21 cellular contexts compared by ENCODE assay signal in genomic region chr17:66753126-66753920, GRCh38.
A peak's percentile ranks its signal among the peaks of the same experiment; 100 is the strongest.
DNase-seq lines count a peak whose midpoint lies in the region; ATAC-seq and TF ChIP-seq lines count a peak whose summit lies in the region.
"Had no signal": no experiment of that assay in that cellular context is flagged by ENCODE, and none has a peak within 500 bp of the region (broad histone marks: within the 10 kb centered on the region; RNA-seq: fewer than 3 reads in every experiment).

No MANE protein-coding gene starts in this region.

- peak overlapping the region; percentile 28 for H3K27ac Mint-ChIP-seq in activated naive CD8-positive, alpha-beta T cell
- no peak overlapping the region for H3K27ac Mint-ChIP-seq in activated naive CD8-positive, alpha-beta T cell treated with anti-CD3 and anti-CD28 coated beads, Interleukin-2, amount 50 U/mL, for 24 hours
- no peak overlapping the region for H3K27ac Mint-ChIP-seq in HFFc6
- H3K27ac Mint-ChIP-seq: GM23338 had no signal

- H3K27me3 ChIP-seq in mesendoderm (ENCODE audit: insufficient read depth, low read length, poor library complexity) = no peaks in the 10 kb centered on the region
- H3K27me3 ChIP-seq: MG63 had no signal

- TF ChIP-seq CTCF in HFFc6 (IDR thresholded peaks at IDR 0.05) (no peak), GM10248 (IDR thresholded peaks at IDR 0.05; ENCODE audit: control extremely low read depth, extremely low read depth, low read depth, missing control alignments) (no peak)

- no peak overlapping the region for H4K8ac ChIP-seq in mesendoderm (ENCODE audit: low read depth, low read length)

- no peak overlapping the region for H4K5ac ChIP-seq in mesendoderm (ENCODE audit: low read length)

- no peaks in the 10 kb centered on the region for H3K79me1 ChIP-seq in mesendoderm (ENCODE audit: low read length)

- peak overlapping the region; percentile 6 for H2BK5ac ChIP-seq in mesendoderm (ENCODE audit: low read length)

- no peak for ATAC-seq in activated naive CD8-positive, alpha-beta T cell treated with anti-CD3 and anti-CD28 coated beads, Interleukin-2, amount 50 U/mL, for 24 hours
- ATAC-seq: GM23338, PC-3 had no signal

- H3K18ac ChIP-seq in mesendoderm (ENCODE audit: low read length) = no peak overlapping the region

- H3K4ac ChIP-seq in mesendoderm (ENCODE audit: low read depth, low read length) = no peak overlapping the region

- no peak overlapping the region for H2AK5ac ChIP-seq in mesendoderm (ENCODE audit: low read length)

- peak overlapping the region; percentile 37 for H3K56ac ChIP-seq in mesendoderm (ENCODE audit: low read length)

- POLR2A ChIA-PET in GM10248 (lab: Yijun Ruan, JAX) = no interaction called here

- no peaks in the 10 kb centered on the region for H3K27me3 Mint-ChIP-seq in activated naive CD8-positive, alpha-beta T cell
- no peaks in the 10 kb centered on the region for H3K27me3 Mint-ChIP-seq in activated naive CD8-positive, alpha-beta T cell treated with anti-CD3 and anti-CD28 coated beads, Interleukin-2, amount 50 U/mL, for 24 hours
- peaks cover 3% of the 10 kb centered on the region; the same call in 1 of the 2 replicates for H3K27me3 Mint-ChIP-seq in HFFc6 (ENCODE audit: insufficient read depth)

- DNase-seq in activated naive CD8-positive, alpha-beta T cell treated with anti-CD3 and anti-CD28 coated beads, Interleukin-2, amount 50 U/mL, for 24 hours = no peak
- DNase-seq in NCI-H82 treated with DMSO at 0.1 percent for 48 hours (lab: John Stamatoyannopoulos, UW; ENCODE audit: unreplicated experiment) = peak; percentile 98
- DNase-seq in mesendoderm = peak; percentile 94
- no peak for DNase-seq in HFFc6
- DNase-seq in stimulated activated CD8-positive, alpha-beta memory T cell treated with anti-CD3 and anti-CD28 coated beads, Interleukin-4, amount 100 ng/mL, for 48 hours = no peak
- DNase-seq in GM10248 (ENCODE audit: extremely low spot score) = no peak
- no peak for DNase-seq in activated effector memory CD4-positive, alpha-beta T cell treated with anti-CD3 and anti-CD28 coated beads, Interleukin-2, amount 50 U/mL, for 16 hours
- DNase-seq: DMS53; KG1; MG63; NCI-H1694; NCI-H2081 treated with DMSO at 0.1 percent for 48 hours; NCI-H2171 treated with DMSO at 0.1 percent for 48 hours; NCI-H526 treated with DMSO at 0.1 percent for 48 hours; NK-92 treated with Interleukin-12 subunit alpha and Interleukin-12 subunit beta, amount 100 ng/mL, for 24 hours; PC-3; SK-N-SH; SW 1271 had no signal

- H3K36me3 Mint-ChIP-seq in activated naive CD8-positive, alpha-beta T cell = peaks cover 20% of the 10 kb centered on the region
- peaks cover 48% of the 10 kb centered on the region for H3K36me3 Mint-ChIP-seq in activated naive CD8-positive, alpha-beta T cell treated with anti-CD3 and anti-CD28 coated beads, Interleukin-2, amount 50 U/mL, for 24 hours (ENCODE audit: low read depth)
- peaks cover 37% of the 10 kb centered on the region for H3K36me3 Mint-ChIP-seq in HFFc6 (ENCODE audit: low read depth)

- no peaks in the 10 kb centered on the region for H3K79me2 ChIP-seq in mesendoderm (ENCODE audit: control insufficient read depth, insufficient read depth, low read length)

- no peak overlapping the region for H3K4me3 ChIP-seq in mesendoderm (ENCODE audit: low read length)
- H3K4me3 ChIP-seq: GM23338, HAP-1, MG63 had no signal

- peaks cover 2% of the 10 kb centered on the region for H3K4me1 Mint-ChIP-seq in activated naive CD8-positive, alpha-beta T cell (ENCODE audit: low read depth)
- no peaks in the 10 kb centered on the region for H3K4me1 Mint-ChIP-seq in activated naive CD8-positive, alpha-beta T cell treated with anti-CD3 and anti-CD28 coated beads, Interleukin-2, amount 50 U/mL, for 24 hours
- H3K4me1 Mint-ChIP-seq in HFFc6 (ENCODE audit: low read depth) = peaks cover under 1% of the 10 kb centered on the region; the same call in 1 of the 2 replicates

- peaks cover 7% of the 10 kb centered on the region for H3K4me1 ChIP-seq in mesendoderm (ENCODE audit: control insufficient read depth, low read depth, low read length)
- H3K4me1 ChIP-seq: HAP-1 had no signal

- no peak overlapping the region for H2BK120ac ChIP-seq in mesendoderm (ENCODE audit: low read depth, low read length)

- CTCF ChIA-PET in GM10248 (lab: Yijun Ruan, JAX) = interaction anchor here (1.5 kb wide), 1 partner anchor 12 kb away, joined by 4 read pairs; no protein-coding TSS in a partner anchor

- no CpG with 5 or more reads among the region's 11 CpGs for WGBS in mesendoderm (ENCODE audit: extremely low coverage, insufficient coverage, low lambda C conversion rate)

- no peak overlapping the region for H3K4me3 Mint-ChIP-seq in activated naive CD8-positive, alpha-beta T cell
- H3K4me3 Mint-ChIP-seq in activated naive CD8-positive, alpha-beta T cell treated with anti-CD3 and anti-CD28 coated beads, Interleukin-2, amount 50 U/mL, for 24 hours = no peak overlapping the region
- no peak overlapping the region for H3K4me3 Mint-ChIP-seq in HFFc6
- H3K4me3 Mint-ChIP-seq: GM23338 had no signal

- no peak overlapping the region for H2BK15ac ChIP-seq in mesendoderm (replicated peaks; ENCODE audit: low read depth)

- H3K9me3 Mint-ChIP-seq in activated naive CD8-positive, alpha-beta T cell (ENCODE audit: low read depth) = no peaks in the 10 kb centered on the region
- no peaks in the 10 kb centered on the region for H3K9me3 Mint-ChIP-seq in activated naive CD8-positive, alpha-beta T cell treated with anti-CD3 and anti-CD28 coated beads, Interleukin-2, amount 50 U/mL, for 24 hours
- H3K9me3 Mint-ChIP-seq in HFFc6 = no peaks in the 10 kb centered on the region
- H3K9me3 Mint-ChIP-seq: GM23338 had no signal

- no peak overlapping the region for H3K4me2 ChIP-seq in mesendoderm (ENCODE audit: low read length)
- H3K4me2 ChIP-seq: GM23338, SK-N-SH had no signal

- no peak overlapping the region for H3K9ac ChIP-seq in mesendoderm (ENCODE audit: low read length)
- H3K9ac ChIP-seq: SK-N-SH had no signal

- H3K23ac ChIP-seq in mesendoderm (ENCODE audit: low read length) = no peak overlapping the region

- no peaks in the 10 kb centered on the region for H3K36me3 ChIP-seq in mesendoderm (ENCODE audit: control insufficient read depth, insufficient read depth, low read length)
- H3K36me3 ChIP-seq: HAP-1, MG63 had no signal

- H3K27ac ChIP-seq in mesendoderm (ENCODE audit: low read depth, low read length) = no peak overlapping the region

Comparison
In these comparisons a context has a peak if more than half of its experiments do, and no peak if none do; other contexts are left out.
1. DNase-seq: peak in NCI-H82 treated with DMSO at 0.1 percent for 48 hours (single experiment) and mesendoderm (single experiment); none in activated naive CD8-positive, alpha-beta T cell treated with anti-CD3 and anti-CD28 coated beads, Interleukin-2, amount 50 U/mL, for 24 hours (single experiment), HFFc6 (single experiment), stimulated activated CD8-positive, alpha-beta memory T cell treated with anti-CD3 and anti-CD28 coated beads, Interleukin-4, amount 100 ng/mL, for 48 hours (single experiment), GM10248 (single experiment) and activated effector memory CD4-positive, alpha-beta T cell treated with anti-CD3 and anti-CD28 coated beads, Interleukin-2, amount 50 U/mL, for 16 hours (single experiment).